8 cellular contexts compared by ENCODE assay signal in the genomic region with DNA sequence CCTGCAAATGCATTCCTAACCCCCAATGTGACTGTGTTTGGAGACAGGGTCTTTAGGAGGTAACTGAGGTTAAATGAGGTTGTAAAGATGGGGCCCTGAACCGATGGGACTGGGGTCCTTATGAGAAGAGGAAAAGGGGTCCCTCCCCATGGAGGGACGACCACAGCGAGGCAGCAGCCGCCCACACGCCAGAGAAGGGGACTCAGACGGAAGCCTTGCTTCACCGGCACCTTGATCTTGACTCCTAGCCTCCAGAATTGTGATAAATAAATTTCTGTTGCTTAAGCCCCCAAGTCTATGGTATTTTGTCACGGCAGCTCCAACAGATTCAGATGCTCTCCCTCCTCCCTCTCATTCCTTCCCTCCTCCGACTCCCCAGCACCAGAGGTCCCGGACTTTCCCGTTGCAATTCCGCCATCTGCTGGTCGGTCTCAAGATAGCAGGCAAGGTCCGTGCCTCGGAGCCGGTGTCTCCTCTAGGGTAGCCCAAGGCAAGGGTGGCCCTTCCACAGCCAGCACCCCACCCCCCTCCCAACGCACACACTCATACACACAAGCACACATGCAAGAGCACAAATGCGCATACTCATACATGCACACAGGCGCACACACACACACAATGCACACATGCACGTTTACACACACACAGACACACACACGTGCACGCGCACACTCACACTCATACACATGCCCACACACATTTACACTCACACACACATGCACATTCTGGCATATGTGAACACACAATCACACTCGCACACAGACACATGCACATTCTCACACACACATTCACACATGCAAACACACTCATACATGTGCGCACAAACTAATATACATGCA. TPM values are rescaled to one million over a fixed set of nuclear protein-coding genes. Genes with fewer than 3 reads are reported as not detected.
A peak's percentile ranks its signal among the peaks of the same experiment; 100 is the strongest.
DNase-seq lines count a peak whose midpoint lies in the region; ATAC-seq and TF ChIP-seq lines count a peak whose summit lies in the region.

No MANE protein-coding gene starts in this region.

- no peak overlapping the region for H3K9ac ChIP-seq in DND-41 (ENCODE audit: low read depth, low read length)

- H3K36me3 ChIP-seq in DND-41 (ENCODE audit: insufficient read depth, low read length) (no peaks in the 10 kb centered on the region), HEK293 (ENCODE audit: control insufficient read depth in 2 of 2, insufficient read depth in 1 of 2, low read length in 2 of 2) (no peaks in the 10 kb centered on the region)

- no peak overlapping the region for H3K4me2 ChIP-seq in DND-41 (ENCODE audit: insufficient read depth, low read length)

- no peak overlapping the region for H3K4me3 Mint-ChIP-seq in activated naive CD4-positive, alpha-beta T cell treated with anti-CD3 and anti-CD28 coated beads, Interleukin-2, amount 10 ng/mL, durations not matched to agents 7 days and 5 days
- no peak overlapping the region for H3K4me3 Mint-ChIP-seq in progenitor cell of endocrine pancreas (ENCODE audit: low read depth)

- H3K27ac ChIP-seq in DND-41 (ENCODE audit: low read length) (no peak overlapping the region), HEK293 (ENCODE audit: extremely low read depth, low read depth, low read length) (no peak overlapping the region)

- intact Hi-C loops in cardiac septum (cut with DNase I): loop anchor here (2.0 kb wide), 1 partner anchor 662 kb away; no protein-coding TSS in a partner anchor

- CTCF ChIA-PET in HEK293 (lab: Yijun Ruan, JAX): interaction anchor here (0.6 to 1.7 kb wide), 10 partner anchors 13 to 664 kb away, joined by 3 to 5 read pairs (median 4); no protein-coding TSS in a partner anchor
- CTCF ChIA-PET in activated naive CD4-positive, alpha-beta T cell treated with anti-CD3 and anti-CD28 coated beads, Interleukin-2, amount 10 ng/mL, durations not matched to agents 7 days and 5 days (lab: Charles Lee): interaction anchor here (0.9 to 2.5 kb wide), 4 partner anchors 15 to 663 kb away, joined by 3 to 12 read pairs (median 4); no protein-coding TSS in a partner anchor

- H3K79me2 ChIP-seq in DND-41 (ENCODE audit: insufficient read depth, low read length): no peaks in the 10 kb centered on the region

- no peaks in the 10 kb centered on the region for H3K4me1 Mint-ChIP-seq in activated naive CD4-positive, alpha-beta T cell treated with anti-CD3 and anti-CD28 coated beads, Interleukin-2, amount 10 ng/mL, durations not matched to agents 7 days and 5 days
- H3K4me1 Mint-ChIP-seq in progenitor cell of endocrine pancreas (ENCODE audit: low read depth): no peaks in the 10 kb centered on the region

- DNase-seq in DND-41: peak; percentile 68
- DNase-seq in OCI-M1 (lab: John Stamatoyannopoulos, UW): peak; percentile 41
- peak; percentile 64 for DNase-seq in activated naive CD4-positive, alpha-beta T cell treated with anti-CD3 and anti-CD28 coated beads, Interleukin-2, amount 10 ng/mL, durations not matched to agents 7 days and 5 days
- peak; percentile 76 for DNase-seq in cardiac septum (ENCODE audit: low spot score)
- peak; percentile 63 for DNase-seq in progenitor cell of endocrine pancreas (ENCODE audit: low spot score, unreplicated experiment)
- DNase-seq in NCI-H2107 (lab: John Stamatoyannopoulos, UW): no peak

- POLR2A ChIA-PET in HEK293 (lab: Yijun Ruan, JAX): no interaction called here

- no peak overlapping the region for H3K27ac Mint-ChIP-seq in activated naive CD4-positive, alpha-beta T cell treated with anti-CD3 and anti-CD28 coated beads, Interleukin-2, amount 10 ng/mL, durations not matched to agents 7 days and 5 days
- no peak overlapping the region for H3K27ac Mint-ChIP-seq in progenitor cell of endocrine pancreas

- H3K36me3 Mint-ChIP-seq in activated naive CD4-positive, alpha-beta T cell treated with anti-CD3 and anti-CD28 coated beads, Interleukin-2, amount 10 ng/mL, durations not matched to agents 7 days and 5 days: no peaks in the 10 kb centered on the region
- H3K36me3 Mint-ChIP-seq in progenitor cell of endocrine pancreas (ENCODE audit: insufficient read depth): no peaks in the 10 kb centered on the region

- H3K4me3 ChIP-seq in DND-41 (ENCODE audit: low read depth in 1 of 2, low read length in 2 of 2) (no peak overlapping the region), HEK293 (ENCODE audit: low read depth, low read length) (no peak overlapping the region)

- TF ChIP-seq CTCF in DND-41 (IDR thresholded peaks at IDR 0.05; ENCODE audit: borderline replicate concordance, extremely low read depth, low read length, poor library complexity, severe bottlenecking): peak; percentile 97
- peak; percentile 88 for TF ChIP-seq CTCF in HEK293 (tag by site-specific recombination; IDR thresholded peaks at IDR 0.05)
- TF ChIP-seq CTCF in progenitor cell of endocrine pancreas (IDR thresholded peaks at IDR 0.05; ENCODE audit: unreplicated experiment): peak; percentile 91

- H3K9me3 ChIP-seq in DND-41 (ENCODE audit: insufficient read depth, low read length, severe bottlenecking): no peaks in the 10 kb centered on the region
- no peaks in the 10 kb centered on the region for H3K9me3 ChIP-seq in HEK293 (ENCODE audit: control insufficient read depth, insufficient read depth, low read depth, low read length)

- H2AFZ ChIP-seq in DND-41 (ENCODE audit: low read depth, low read length): no peak overlapping the region

- H3K27me3 ChIP-seq in DND-41 (ENCODE audit: insufficient read depth, low read length, poor library complexity): no peaks in the 10 kb centered on the region

- peaks cover 4% of the 10 kb centered on the region for H3K27me3 Mint-ChIP-seq in activated naive CD4-positive, alpha-beta T cell treated with anti-CD3 and anti-CD28 coated beads, Interleukin-2, amount 10 ng/mL, durations not matched to agents 7 days and 5 days
- peaks cover 62% of the 10 kb centered on the region for H3K27me3 Mint-ChIP-seq in progenitor cell of endocrine pancreas

- H3K9me3 Mint-ChIP-seq in activated naive CD4-positive, alpha-beta T cell treated with anti-CD3 and anti-CD28 coated beads, Interleukin-2, amount 10 ng/mL, durations not matched to agents 7 days and 5 days: no peaks in the 10 kb centered on the region
- no peaks in the 10 kb centered on the region for H3K9me3 Mint-ChIP-seq in progenitor cell of endocrine pancreas (ENCODE audit: low read depth)

- ATAC-seq in DND-41 (ENCODE audit: insufficient read depth, low read depth): peak; percentile 62; the same call in 2 of the 3 replicates
- ATAC-seq in GM19328 (IDR thresholded peaks at IDR 0.05; ENCODE audit: unreplicated experiment): no peak

- no peaks in the 10 kb centered on the region for H3K4me1 ChIP-seq in DND-41 (ENCODE audit: insufficient read depth, low read length)
- H3K4me1 ChIP-seq in HEK293 (ENCODE audit: control insufficient read depth, insufficient read depth, low read length): no peaks in the 10 kb centered on the region

- peaks cover 12% of the 10 kb centered on the region for H4K20me1 ChIP-seq in DND-41 (ENCODE audit: insufficient read depth, low read length)

TF ChIP-seq in HEK293, 187 proteins besides CTCF, POLR2A, EP300 and RAD21 (continues in another document):
- TF ChIP-seq REPIN1 (tag by site-specific recombination; IDR thresholded peaks at IDR 0.05; ENCODE audit: low read depth) (no peak), ZNF664 (tag by site-specific recombination; IDR thresholded peaks at IDR 0.05) (no peak), ZNF426 (tag by site-specific recombination; IDR thresholded peaks at IDR 0.05) (no peak), ZNF366 (tag by site-specific recombination; conservative IDR thresholded peaks at IDR 0.05) (no peak), SP3 (tag by site-specific recombination; IDR thresholded peaks at IDR 0.05) (no peak), KLF9 (tag by site-specific recombination; IDR thresholded peaks at IDR 0.05; ENCODE audit: low read depth) (0 out of 2 replicates have a peak, but pooled peaks have one; percentile 25), ZNF24 (tag by site-specific recombination; IDR thresholded peaks at IDR 0.05) (no peak), ZNF610 (tag by site-specific recombination; IDR thresholded peaks at IDR 0.05; ENCODE audit: borderline replicate concordance) (no peak), YY1 (tag by site-specific recombination; IDR thresholded peaks at IDR 0.05) (no peak), ZNF654 (tag by site-specific recombination; IDR thresholded peaks at IDR 0.05; ENCODE audit: low read depth) (peak; percentile 82)
- TF ChIP-seq, protein P1, sequence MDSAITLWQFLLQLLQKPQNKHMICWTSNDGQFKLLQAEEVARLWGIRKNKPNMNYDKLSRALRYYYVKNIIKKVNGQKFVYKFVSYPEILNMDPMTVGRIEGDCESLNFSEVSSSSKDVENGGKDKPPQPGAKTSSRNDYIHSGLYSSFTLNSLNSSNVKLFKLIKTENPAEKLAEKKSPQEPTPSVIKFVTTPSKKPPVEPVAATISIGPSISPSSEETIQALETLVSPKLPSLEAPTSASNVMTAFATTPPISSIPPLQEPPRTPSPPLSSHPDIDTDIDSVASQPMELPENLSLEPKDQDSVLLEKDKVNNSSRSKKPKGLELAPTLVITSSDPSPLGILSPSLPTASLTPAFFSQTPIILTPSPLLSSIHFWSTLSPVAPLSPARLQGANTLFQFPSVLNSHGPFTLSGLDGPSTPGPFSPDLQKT (IDR thresholded peaks at IDR 0.05; ENCODE audit: borderline replicate concordance, low read depth, low read length): no peak
- TF ChIP-seq, protein P2, sequence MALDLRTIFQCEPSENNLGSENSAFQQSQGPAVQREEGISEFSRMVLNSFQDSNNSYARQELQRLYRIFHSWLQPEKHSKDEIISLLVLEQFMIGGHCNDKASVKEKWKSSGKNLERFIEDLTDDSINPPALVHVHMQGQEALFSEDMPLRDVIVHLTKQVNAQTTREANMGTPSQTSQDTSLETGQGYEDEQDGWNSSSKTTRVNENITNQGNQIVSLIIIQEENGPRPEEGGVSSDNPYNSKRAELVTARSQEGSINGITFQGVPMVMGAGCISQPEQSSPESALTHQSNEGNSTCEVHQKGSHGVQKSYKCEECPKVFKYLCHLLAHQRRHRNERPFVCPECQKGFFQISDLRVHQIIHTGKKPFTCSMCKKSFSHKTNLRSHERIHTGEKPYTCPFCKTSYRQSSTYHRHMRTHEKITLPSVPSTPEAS (tag by site-specific recombination; IDR thresholded peaks at IDR 0.05): peak; percentile 89
- TF ChIP-seq, protein P3, sequence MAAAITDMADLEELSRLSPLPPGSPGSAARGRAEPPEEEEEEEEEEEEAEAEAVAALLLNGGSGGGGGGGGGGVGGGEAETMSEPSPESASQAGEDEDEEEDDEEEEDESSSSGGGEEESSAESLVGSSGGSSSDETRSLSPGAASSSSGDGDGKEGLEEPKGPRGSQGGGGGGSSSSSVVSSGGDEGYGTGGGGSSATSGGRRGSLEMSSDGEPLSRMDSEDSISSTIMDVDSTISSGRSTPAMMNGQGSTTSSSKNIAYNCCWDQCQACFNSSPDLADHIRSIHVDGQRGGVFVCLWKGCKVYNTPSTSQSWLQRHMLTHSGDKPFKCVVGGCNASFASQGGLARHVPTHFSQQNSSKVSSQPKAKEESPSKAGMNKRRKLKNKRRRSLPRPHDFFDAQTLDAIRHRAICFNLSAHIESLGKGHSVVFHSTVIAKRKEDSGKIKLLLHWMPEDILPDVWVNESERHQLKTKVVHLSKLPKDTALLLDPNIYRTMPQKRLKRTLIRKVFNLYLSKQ (tag by site-specific recombination; IDR thresholded peaks at IDR 0.05; ENCODE audit: borderline replicate concordance): no peak

RNA-seq across cellular contexts. Expression of a gene that starts 23.1 kb away (rescaled TPM):
- not detected for total RNA-seq in cardiac septum
- not detected in 2 replicates for total RNA-seq in progenitor cell of endocrine pancreas
